In the genomic region with DNA sequence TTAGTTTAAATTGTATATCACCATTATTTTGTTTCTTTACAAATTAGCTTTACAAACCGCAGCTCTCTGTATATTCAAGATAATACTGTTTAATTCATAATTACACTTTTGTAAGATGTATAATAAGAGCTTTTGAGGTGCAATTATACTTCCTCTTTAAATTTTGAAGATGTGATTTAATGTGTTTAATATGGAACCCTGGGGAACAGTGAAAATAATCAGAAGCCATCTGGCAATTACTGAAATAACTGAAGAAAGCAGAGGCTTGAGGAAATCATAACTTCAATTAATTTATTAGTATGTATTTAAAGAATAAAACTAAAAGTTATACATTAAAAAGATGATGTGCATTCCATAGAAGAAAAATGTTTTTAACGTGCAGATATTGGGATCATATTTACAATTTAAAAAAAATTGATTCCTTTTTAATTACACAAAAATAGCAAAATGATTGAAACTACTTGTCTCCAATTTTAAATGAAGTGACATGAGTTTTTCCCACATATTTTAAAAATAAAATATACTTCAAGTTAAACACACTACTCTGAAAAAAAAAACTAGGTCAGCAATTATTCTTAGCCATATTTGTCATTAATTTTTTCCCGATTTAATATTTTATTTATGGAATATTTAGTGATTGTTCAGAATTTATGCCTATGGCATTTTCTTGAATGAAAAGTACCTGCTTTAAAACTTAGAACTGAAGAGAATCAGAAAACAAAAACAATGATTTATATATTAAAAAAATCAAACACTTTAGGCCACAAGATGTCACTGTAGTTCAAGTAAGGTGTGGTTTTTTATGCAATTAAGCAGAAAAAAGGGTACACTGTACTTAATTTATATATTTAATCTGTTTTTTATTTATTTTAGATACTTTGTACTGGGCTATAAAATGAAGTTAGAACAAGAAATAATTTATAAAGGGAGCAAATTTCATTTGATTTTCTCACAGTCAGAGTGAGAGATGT, we compare ENCODE assay signal across 1 cellular context.
TF ChIP-seq lines count a peak whose summit lies in the region.

No MANE protein-coding gene starts in this region.

TF ChIP-seq in K562, 482 proteins besides CTCF, POLR2A, EP300 and RAD21:
- TF ChIP-seq MAFG (tag; conservative IDR thresholded peaks at IDR 0.05), result peak; percentile 49
- TF ChIP-seq ZNF316 (IDR thresholded peaks at IDR 0.05), result peak; percentile 78
- no peak for TF ChIP-seq ZNF584 (CRISPR knock-in tag; IDR thresholded peaks at IDR 0.05; ENCODE audit: low read depth)
- TF ChIP-seq, protein P1, sequence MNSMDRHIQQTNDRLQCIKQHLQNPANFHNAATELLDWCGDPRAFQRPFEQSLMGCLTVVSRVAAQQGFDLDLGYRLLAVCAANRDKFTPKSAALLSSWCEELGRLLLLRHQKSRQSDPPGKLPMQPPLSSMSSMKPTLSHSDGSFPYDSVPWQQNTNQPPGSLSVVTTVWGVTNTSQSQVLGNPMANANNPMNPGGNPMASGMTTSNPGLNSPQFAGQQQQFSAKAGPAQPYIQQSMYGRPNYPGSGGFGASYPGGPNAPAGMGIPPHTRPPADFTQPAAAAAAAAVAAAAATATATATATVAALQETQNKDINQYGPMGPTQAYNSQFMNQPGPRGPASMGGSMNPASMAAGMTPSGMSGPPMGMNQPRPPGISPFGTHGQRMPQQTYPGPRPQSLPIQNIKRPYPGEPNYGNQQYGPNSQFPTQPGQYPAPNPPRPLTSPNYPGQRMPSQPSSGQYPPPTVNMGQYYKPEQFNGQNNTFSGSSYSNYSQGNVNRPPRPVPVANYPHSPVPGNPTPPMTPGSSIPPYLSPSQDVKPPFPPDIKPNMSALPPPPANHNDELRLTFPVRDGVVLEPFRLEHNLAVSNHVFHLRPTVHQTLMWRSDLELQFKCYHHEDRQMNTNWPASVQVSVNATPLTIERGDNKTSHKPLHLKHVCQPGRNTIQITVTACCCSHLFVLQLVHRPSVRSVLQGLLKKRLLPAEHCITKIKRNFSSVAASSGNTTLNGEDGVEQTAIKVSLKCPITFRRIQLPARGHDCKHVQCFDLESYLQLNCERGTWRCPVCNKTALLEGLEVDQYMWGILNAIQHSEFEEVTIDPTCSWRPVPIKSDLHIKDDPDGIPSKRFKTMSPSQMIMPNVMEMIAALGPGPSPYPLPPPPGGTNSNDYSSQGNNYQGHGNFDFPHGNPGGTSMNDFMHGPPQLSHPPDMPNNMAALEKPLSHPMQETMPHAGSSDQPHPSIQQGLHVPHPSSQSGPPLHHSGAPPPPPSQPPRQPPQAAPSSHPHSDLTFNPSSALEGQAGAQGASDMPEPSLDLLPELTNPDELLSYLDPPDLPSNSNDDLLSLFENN (IDR thresholded peaks at IDR 0.05; ENCODE audit: low read depth in 2 of 2, low read length in 2 of 2), result no peak
- TF ChIP-seq HMG20B (CRISPR knock-in tag; IDR thresholded peaks at IDR 0.05), result no peak
- TF ChIP-seq C11orf30 (IDR thresholded peaks at IDR 0.05; ENCODE audit: low read depth), result peak; percentile 29; the same call in 1 of the 2 replicates
- no peak for TF ChIP-seq NONO (IDR thresholded peaks at IDR 0.05; ENCODE audit: low read depth in 2 of 2, low read length in 1 of 2)
- no peak for TF ChIP-seq ZNF644 (tag; IDR thresholded peaks at IDR 0.05; ENCODE audit: low read depth)
- no peak for TF ChIP-seq RBM22 (IDR thresholded peaks at IDR 0.05; ENCODE audit: low read depth, low read length, poor library complexity, severe bottlenecking)
- peak; percentile 7; the same call in 1 of the 2 replicates for TF ChIP-seq MAFK (IDR thresholded peaks at IDR 0.05; ENCODE audit: low read length)
- no peak for TF ChIP-seq NFE2 (IDR thresholded peaks at IDR 0.05; ENCODE audit: low read depth)
